ENCODE assay signal across 17 cellular contexts in genomic region chr1:161081519-161081918, GRCh38. TPM values are rescaled to one million over a fixed set of nuclear protein-coding genes. Genes with fewer than 3 reads are reported as not detected.
"Had no signal": no experiment of that assay in that cellular context is flagged by ENCODE, and none has a peak within 500 bp of the region (broad histone marks: within the 10 kb centered on the region; RNA-seq: fewer than 3 reads in every experiment).

No MANE protein-coding gene starts in this region.

- H3K4me1 ChIP-seq: gastrocnemius medialis, right atrium auricular region had no signal

- H3K36me3 ChIP-seq: gastrocnemius medialis, right atrium auricular region, upper lobe of right lung had no signal

- H3K27me3 Mint-ChIP-seq: activated naive CD8-positive, alpha-beta T cell treated with anti-CD3 and anti-CD28 coated beads for 36 hours had no signal

- DNase-seq: activated CD4-positive, alpha-beta T cell treated with anti-CD3 and anti-CD28 coated beads, Interleukin-2, amount 50 U/mL, for 48 hours; activated gamma-delta T cell treated with Interleukin-2 at 50 U/mL for 16 hours; activated naive CD8-positive, alpha-beta T cell treated with anti-CD3 and anti-CD28 coated beads for 36 hours; activated T-cell treated with anti-CD3 and anti-CD28 coated beads, Interleukin-2, amount 50 U/mL, for 48 hours; gastrocnemius medialis; kidney; naive thymus-derived CD8-positive, alpha-beta T cell; posterior cingulate gyrus; T-helper 2 cell; upper lobe of right lung had no signal

- H3K27me3 ChIP-seq: gastrocnemius medialis, right atrium auricular region, upper lobe of right lung had no signal

- H3K4me3 ChIP-seq: gastrocnemius medialis, right atrium auricular region, upper lobe of right lung had no signal

- H3K4me3 Mint-ChIP-seq: activated naive CD8-positive, alpha-beta T cell treated with anti-CD3 and anti-CD28 coated beads for 36 hours; stimulated activated memory B cell treated with anti-CD40 and anti-IgM and Interleukin-4, amounts not matched to agents 10 μg/mL and 1 μg/mL and 100 μg/mL, for 72 hours had no signal

- H3K27ac Mint-ChIP-seq: activated naive CD8-positive, alpha-beta T cell treated with anti-CD3 and anti-CD28 coated beads for 36 hours; stimulated activated memory B cell treated with anti-CD40 and anti-IgM and Interleukin-4, amounts not matched to agents 10 μg/mL and 1 μg/mL and 100 μg/mL, for 72 hours had no signal

- H3K4me1 Mint-ChIP-seq: stimulated activated memory B cell treated with anti-CD40 and anti-IgM and Interleukin-4, amounts not matched to agents 10 μg/mL and 1 μg/mL and 100 μg/mL, for 72 hours had no signal

- H3K27ac ChIP-seq: gastrocnemius medialis, right atrium auricular region, upper lobe of right lung had no signal

- H3K9me3 ChIP-seq: gastrocnemius medialis, right atrium auricular region, upper lobe of right lung had no signal

- ATAC-seq: gastrocnemius medialis; naive thymus-derived CD8-positive, alpha-beta T cell; stimulated activated memory B cell treated with anti-CD40 and anti-IgM and Interleukin-4, amounts not matched to agents 10 μg/mL and 1 μg/mL and 100 μg/mL, for 72 hours; upper lobe of right lung had no signal

- H3K9me3 Mint-ChIP-seq: activated naive CD8-positive, alpha-beta T cell treated with anti-CD3 and anti-CD28 coated beads for 36 hours; naive thymus-derived CD8-positive, alpha-beta T cell; stimulated activated memory B cell treated with anti-CD40 and anti-IgM and Interleukin-4, amounts not matched to agents 10 μg/mL and 1 μg/mL and 100 μg/mL, for 72 hours had no signal

- H3K36me3 Mint-ChIP-seq: activated naive CD8-positive, alpha-beta T cell treated with anti-CD3 and anti-CD28 coated beads for 36 hours; naive thymus-derived CD8-positive, alpha-beta T cell; stimulated activated memory B cell treated with anti-CD40 and anti-IgM and Interleukin-4, amounts not matched to agents 10 μg/mL and 1 μg/mL and 100 μg/mL, for 72 hours had no signal

RNA-seq across cellular contexts. Expression of gene NECTIN4, which starts 7.8 kb away (rescaled TPM):
- total RNA-seq: cerebellum; gastrocnemius medialis; liver; naive thymus-derived CD8-positive, alpha-beta T cell had no signal
- polyA plus RNA-seq: naive thymus-derived CD8-positive, alpha-beta T cell had no signal

RNA-seq across cellular contexts. Expression of gene ARHGAP30, which starts 11.8 kb away (rescaled TPM):
- total RNA-seq: dermis microvascular lymphatic vessel endothelial cell, fibroblast of lung had no signal
- polyA plus RNA-seq: fibroblast of lung had no signal

RNA-seq across cellular contexts. Expression of gene KLHDC9, which starts 16.6 kb away (rescaled TPM):
- total RNA-seq: mononuclear cell had no signal
